ENCODE assay signal across 13 cellular contexts in genomic region chr2:1884933-1885580, GRCh38.
DNase-seq lines count a peak whose midpoint lies in the region; ATAC-seq, FAIRE-seq and TF ChIP-seq lines count a peak whose summit lies in the region.
"Had no signal": no experiment of that assay in that cellular context is flagged by ENCODE, and none has a peak within 500 bp of the region (broad histone marks: within the 10 kb centered on the region; RNA-seq: fewer than 3 reads in every experiment).

No MANE protein-coding gene starts in this region.

- no peaks in the 10 kb centered on the region for H3K9me3 Mint-ChIP-seq in progenitor cell of endocrine pancreas (ENCODE audit: low read depth)
- no peaks in the 10 kb centered on the region for H3K9me3 Mint-ChIP-seq in activated CD8-positive, alpha-beta memory T cell treated with anti-CD3 and anti-CD28 coated beads, Interleukin-2, amount 10 ng/mL, durations not matched to agents 7 days and 5 days (ENCODE audit: low read depth)
- H3K9me3 Mint-ChIP-seq: activated T-cell treated with anti-CD3 and anti-CD28 coated beads, Interleukin-2, amount 50 U/mL, for 72 hours; CD8-positive, alpha-beta T cell; nephron progenitor cell had no signal

- no peaks in the 10 kb centered on the region for H3K4me1 ChIP-seq in small intestine (ENCODE audit: control insufficient read depth in 2 of 2, insufficient read depth in 1 of 2, low read depth in 1 of 2, low read length in 1 of 2)
- no peaks in the 10 kb centered on the region for H3K4me1 ChIP-seq in PC-3 (ENCODE audit: insufficient read depth, low read length)

- no peaks in the 10 kb centered on the region for H4K20me1 ChIP-seq in PC-3 (ENCODE audit: low read length)

- no peak for ATAC-seq in PC-3
- no peak for ATAC-seq in activated CD8-positive, alpha-beta memory T cell treated with anti-CD3 and anti-CD28 coated beads, Interleukin-2, amount 10 ng/mL, durations not matched to agents 7 days and 5 days
- ATAC-seq: activated T-cell treated with anti-CD3 and anti-CD28 coated beads, Interleukin-2, amount 50 U/mL, for 72 hours; CD8-positive, alpha-beta T cell had no signal

- POLR2A ChIA-PET in PC-3 (lab: Charles Lee; ENCODE audit: unreplicated experiment), result no interaction called here

- H3K36me3 ChIP-seq in small intestine (ENCODE audit: control insufficient read depth in 2 of 2, insufficient read depth in 2 of 2, low read length in 2 of 2), result no peaks in the 10 kb centered on the region
- H3K36me3 ChIP-seq in PC-3 (ENCODE audit: low read depth, low read length), result no peaks in the 10 kb centered on the region

- H3K27me3 Mint-ChIP-seq in progenitor cell of endocrine pancreas, result peaks cover 21% of the 10 kb centered on the region
- H3K27me3 Mint-ChIP-seq in activated CD8-positive, alpha-beta memory T cell treated with anti-CD3 and anti-CD28 coated beads, Interleukin-2, amount 10 ng/mL, durations not matched to agents 7 days and 5 days, result peaks cover 10% of the 10 kb centered on the region

- H3K9me3 ChIP-seq in small intestine (ENCODE audit: control insufficient read depth, low read depth) (no peaks in the 10 kb centered on the region), PC-3 (ENCODE audit: low read length) (no peaks in the 10 kb centered on the region)

- H3K4me1 Mint-ChIP-seq in progenitor cell of endocrine pancreas (ENCODE audit: low read depth), result peaks cover 10% of the 10 kb centered on the region
- no peaks in the 10 kb centered on the region for H3K4me1 Mint-ChIP-seq in activated CD8-positive, alpha-beta memory T cell treated with anti-CD3 and anti-CD28 coated beads, Interleukin-2, amount 10 ng/mL, durations not matched to agents 7 days and 5 days

- no peaks in the 10 kb centered on the region for H3K9me2 ChIP-seq in PC-3 (replicated peaks; ENCODE audit: low read length)

- TF ChIP-seq CTCF in fibroblast of pulmonary artery (IDR thresholded peaks at IDR 0.05; ENCODE audit: low read length, missing control alignments) (no peak), progenitor cell of endocrine pancreas (IDR thresholded peaks at IDR 0.05; ENCODE audit: unreplicated experiment) (no peak), PC-3 (conservative IDR thresholded peaks at IDR 0.05; ENCODE audit: low read depth, low read length) (no peak)

- no peak overlapping the region for H3K4me2 ChIP-seq in PC-3 (ENCODE audit: low read length)

- intact Hi-C loops in PC-3 (cut with micrococcal nuclease), result loop anchor here (5.0 kb wide), 1 partner anchor 1417 kb away; no protein-coding TSS in a partner anchor

- H3K27me3 ChIP-seq in small intestine (ENCODE audit: control insufficient read depth in 2 of 2, insufficient read depth in 2 of 2, low read length in 2 of 2) (peaks cover 0 to 4% of the 10 kb centered on the region in 2 donors), PC-3 (ENCODE audit: low read length) (peaks cover 73% of the 10 kb centered on the region)

- H3K27ac ChIP-seq in small intestine (ENCODE audit: low read depth in 1 of 2, low read length in 1 of 2), result no peak overlapping the region
- H3K27ac ChIP-seq in PC-3 (ENCODE audit: low read length), result no peak overlapping the region

- no peak overlapping the region for H2AFZ ChIP-seq in PC-3 (ENCODE audit: low read length)

- no peaks in the 10 kb centered on the region for H3K36me3 Mint-ChIP-seq in progenitor cell of endocrine pancreas (ENCODE audit: insufficient read depth)
- H3K36me3 Mint-ChIP-seq in activated CD8-positive, alpha-beta memory T cell treated with anti-CD3 and anti-CD28 coated beads, Interleukin-2, amount 10 ng/mL, durations not matched to agents 7 days and 5 days, result no peaks in the 10 kb centered on the region
- H3K36me3 Mint-ChIP-seq: CD8-positive, alpha-beta T cell had no signal

- DNase-seq in ELF-1 (ENCODE audit: low read depth, low spot score), result peak; percentile 62
- DNase-seq in NCI-H446 treated with DMSO at 0.1 percent for 48 hours (lab: John Stamatoyannopoulos, UW), result peak; percentile 86
- peak; percentile 71 for DNase-seq in fibroblast of pulmonary artery (ENCODE audit: low read depth)
- DNase-seq in skeletal muscle cell (ENCODE audit: low read depth), result peak; percentile 67
- DNase-seq in progenitor cell of endocrine pancreas (ENCODE audit: low spot score, unreplicated experiment), result no peak
- DNase-seq in small intestine, result no peak
- no peak for DNase-seq in PC-3
- DNase-seq in activated CD8-positive, alpha-beta memory T cell treated with anti-CD3 and anti-CD28 coated beads, Interleukin-2, amount 10 ng/mL, durations not matched to agents 7 days and 5 days, result no peak
- DNase-seq: activated CD4-positive, alpha-beta T cell treated with anti-CD3 and anti-CD28 coated beads for 48 hours; activated T-cell treated with anti-CD3 and anti-CD28 coated beads, Interleukin-2, amount 50 U/mL, for 72 hours; CD8-positive, alpha-beta T cell; MM.1S; nephron progenitor cell had no signal

- no peak overlapping the region for H3K27ac Mint-ChIP-seq in progenitor cell of endocrine pancreas
- H3K27ac Mint-ChIP-seq in activated CD8-positive, alpha-beta memory T cell treated with anti-CD3 and anti-CD28 coated beads, Interleukin-2, amount 10 ng/mL, durations not matched to agents 7 days and 5 days, result no peak overlapping the region
- H3K27ac Mint-ChIP-seq: activated T-cell treated with anti-CD3 and anti-CD28 coated beads, Interleukin-2, amount 50 U/mL, for 72 hours; CD8-positive, alpha-beta T cell; nephron progenitor cell had no signal

- WGBS in small intestine, 3 donors, result 65 to 71% (median 70%) methylated on average over 13 of the region's 13 CpGs

- H3K4me3 ChIP-seq in fibroblast of pulmonary artery (replicated peaks; ENCODE audit: low read depth, low read length) (no peak overlapping the region), skeletal muscle cell (ENCODE audit: low read depth, low read length) (no peak overlapping the region), small intestine (ENCODE audit: low read depth in 1 of 2, low read length in 2 of 2) (no peak overlapping the region), PC-3 (ENCODE audit: low read length) (no peak overlapping the region)

- H3K9ac ChIP-seq in PC-3 (ENCODE audit: low read length), result no peak overlapping the region

- no peaks in the 10 kb centered on the region for H3K79me2 ChIP-seq in PC-3 (ENCODE audit: low read length)

- no TSS peak for BruUV-seq in PC-3 (replicated peaks; lab: Mats Ljungman, UMichigan)

- CTCF ChIA-PET in PC-3 (lab: Charles Lee), result no interaction called here
- CTCF ChIA-PET in activated CD8-positive, alpha-beta memory T cell treated with anti-CD3 and anti-CD28 coated beads, Interleukin-2, amount 10 ng/mL, durations not matched to agents 7 days and 5 days (lab: Charles Lee), result no interaction called here

- H3F3A ChIP-seq in PC-3 (ENCODE audit: low read length, unreplicated experiment), result no peaks in the 10 kb centered on the region

- no peak overlapping the region for H3K4me3 Mint-ChIP-seq in progenitor cell of endocrine pancreas (ENCODE audit: low read depth)
- H3K4me3 Mint-ChIP-seq in activated CD8-positive, alpha-beta memory T cell treated with anti-CD3 and anti-CD28 coated beads, Interleukin-2, amount 10 ng/mL, durations not matched to agents 7 days and 5 days, result no peak overlapping the region
- H3K4me3 Mint-ChIP-seq: activated T-cell treated with anti-CD3 and anti-CD28 coated beads, Interleukin-2, amount 50 U/mL, for 72 hours; CD8-positive, alpha-beta T cell; nephron progenitor cell had no signal

- no peak for FAIRE-seq in small intestine (lab: Jason Lieb, UNC)

Comparison
In these comparisons a context has a peak if more than half of its experiments do, and no peak if none do; other contexts are left out.
1. DNase-seq: peak in ELF-1 (single experiment), NCI-H446 treated with DMSO at 0.1 percent for 48 hours (single experiment), fibroblast of pulmonary artery (single experiment) and skeletal muscle cell (single experiment); none in progenitor cell of endocrine pancreas (single experiment), small intestine (single experiment), PC-3 (single experiment) and activated CD8-positive, alpha-beta memory T cell treated with anti-CD3 and anti-CD28 coated beads, Interleukin-2, amount 10 ng/mL, durations not matched to agents 7 days and 5 days (single experiment).